In genomic region chr15:24748812-24749439, GRCh38 we compare ENCODE assay signal across 34 cellular contexts.
"Had no signal": no experiment of that assay in that cellular context is flagged by ENCODE, and none has a peak within 500 bp of the region (broad histone marks: within the 10 kb centered on the region; RNA-seq: fewer than 3 reads in every experiment).

No MANE protein-coding gene starts in this region.

- FAIRE-seq: astrocyte, TTC549 had no signal

- ATAC-seq: activated CD8-positive, alpha-beta T cell treated with anti-CD3 and anti-CD28 coated beads for 36 hours; activated naive CD4-positive, alpha-beta T cell treated with anti-CD3 and anti-CD28 coated beads, Interleukin-2, amount 50 U/mL, for 72 hours; activated T-cell treated with anti-CD3 and anti-CD28 coated beads, Interleukin-2, amount 50 U/mL, for 4 hours; activated T-cell treated with anti-CD3 and anti-CD28 coated beads, Interleukin-2, amount 50 U/mL, for 72 hours; activated T-helper 17 cell treated with anti-CD3 and anti-CD28 coated beads, Interleukin-2, amount 50 U/mL, for 72 hours; body of pancreas; T-cell; T-helper 17 cell had no signal

- H3K27me3 ChIP-seq: adrenal gland, body of pancreas, brain microvascular endothelial cell, breast epithelium had no signal

- H3K27ac ChIP-seq: adrenal gland, body of pancreas, brain microvascular endothelial cell, breast epithelium, VCaP had no signal

- H3K4me3 ChIP-seq: adrenal gland, body of pancreas, breast epithelium had no signal

- DNase-seq: activated B cell treated with CpG ODN at 0.5 μM for 24 hours; activated CD4-positive, alpha-beta memory T cell treated with anti-CD3 and anti-CD28 coated beads for 36 hours; activated CD4-positive, alpha-beta T cell treated with anti-CD3 and anti-CD28 coated beads for 4 hours; activated CD4-positive, alpha-beta T cell treated with anti-CD3 and anti-CD28 coated beads, Interleukin-2, amount 10 ng/mL, durations not matched to agents 24 days and 14 days; activated CD4-positive, alpha-beta T cell treated with anti-CD3 and anti-CD28 coated beads, Interleukin-2, amount 50 U/mL, for 1 hour; activated CD4-positive, alpha-beta T cell treated with anti-CD3 and anti-CD28 coated beads, Interleukin-2, amount 50 U/mL, for 4 hours; activated CD4-positive, CD25-positive, alpha-beta regulatory T cell treated with anti-CD3 and anti-CD28 coated beads, Interleukin-2, amount 50 U/mL, for 72 hours; activated CD8-positive, alpha-beta memory T cell treated with anti-CD3 and anti-CD28 coated beads, Interleukin-2, amount 50 U/mL, for 4 hours; activated CD8-positive, alpha-beta T cell treated with anti-CD3 and anti-CD28 coated beads for 36 hours; activated effector memory CD4-positive, alpha-beta T cell treated with anti-CD3 and anti-CD28 coated beads, Interleukin-2, amount 50 U/mL, for 16 hours; activated gamma-delta T cell treated with Interleukin-2 at 50 U/mL for 16 hours; activated naive CD4-positive, alpha-beta T cell; activated naive CD4-positive, alpha-beta T cell treated with anti-CD3 and anti-CD28 coated beads for 36 hours; activated naive CD4-positive, alpha-beta T cell treated with anti-CD3 and anti-CD28 coated beads, Interleukin-2, amount 50 U/mL, for 16 hours; activated naive CD8-positive, alpha-beta T cell treated with anti-CD3 and anti-CD28 coated beads for 36 hours; activated T-cell treated with anti-CD3 and anti-CD28 coated beads for 4 hours; activated T-cell treated with anti-CD3 and anti-CD28 coated beads, Interleukin-2, amount 50 U/mL, for 1 hour; activated T-cell treated with anti-CD3 and anti-CD28 coated beads, Interleukin-2, amount 50 U/mL, for 4 hours; activated T-cell treated with anti-CD3 and anti-CD28 coated beads, Interleukin-2, amount 50 U/mL, for 72 hours; adrenal gland; amniotic stem cell; aorta; body of pancreas; brain microvascular endothelial cell; central memory CD4-positive, alpha-beta T cell; T-cell; T-helper 17 cell; T1000 had no signal

- H3K4me1 ChIP-seq: adrenal gland, body of pancreas, breast epithelium had no signal

- H3K36me3 ChIP-seq: adrenal gland, brain microvascular endothelial cell, breast epithelium had no signal

- H3K9me3 ChIP-seq: adrenal gland, body of pancreas had no signal
